10 cellular contexts compared by ENCODE assay signal in the genomic region with DNA sequence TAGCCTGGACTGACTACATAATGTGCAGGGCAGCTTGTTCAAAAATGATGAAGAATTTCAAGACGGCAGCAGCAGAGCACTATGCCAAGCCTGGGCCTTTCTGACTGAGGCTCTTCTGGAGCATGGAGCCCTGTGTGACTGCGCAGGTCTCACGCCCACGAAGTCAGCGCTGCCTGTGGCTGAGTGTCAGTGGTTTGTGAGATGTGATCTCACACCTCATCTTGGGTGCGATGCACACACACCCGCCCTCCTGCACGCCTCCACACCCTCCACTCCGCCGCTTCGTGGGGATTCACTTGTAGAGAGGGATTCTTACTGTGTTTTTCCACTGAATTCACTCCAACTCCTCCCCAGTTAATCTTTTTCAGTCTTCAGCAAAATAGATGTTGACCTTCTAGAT.
DNase-seq lines count a peak whose midpoint lies in the region; ATAC-seq lines count a peak whose summit lies in the region.
"Had no signal": no experiment of that assay in that cellular context is flagged by ENCODE, and none has a peak within 500 bp of the region (broad histone marks: within the 10 kb centered on the region; RNA-seq: fewer than 3 reads in every experiment).

No MANE protein-coding gene starts in this region.

- DNase-seq in activated effector memory CD4-positive, alpha-beta T cell treated with anti-CD3 and anti-CD28 coated beads, Interleukin-2, amount 50 U/mL, for 16 hours = peak; percentile 76
- DNase-seq in activated effector memory CD4-positive, alpha-beta T cell treated with Interleukin-2 at 50 U/mL for 16 hours = no peak
- DNase-seq in activated naive CD4-positive, alpha-beta T cell treated with Interleukin-2 at 50 U/mL for 16 hours = peak; percentile 64
- DNase-seq in stimulated activated CD4-positive, alpha-beta T cell treated with anti-CD3 and anti-CD28 coated beads, Interleukin-15, amount 100 ng/mL, for 48 hours (ENCODE audit: low read depth in 2 of 2) = peak; percentile 66 to 71
- peak; percentile 34 to 40 for DNase-seq in stimulated activated CD8-positive, alpha-beta memory T cell treated with anti-CD3 and anti-CD28 coated beads, Interleukin-7, amount 100 ng/mL, for 48 hours (ENCODE audit: extremely low read depth in 1 of 2, low read depth in 1 of 2)
- DNase-seq in NCI-H82 treated with DMSO at 0.1 percent for 48 hours (lab: John Stamatoyannopoulos, UW; ENCODE audit: unreplicated experiment) (no peak), GF-D8 (lab: John Stamatoyannopoulos, UW) (no peak)
- DNase-seq: central memory CD4-positive, alpha-beta T cell; DMS153 had no signal

- ATAC-seq in HG02884 (IDR thresholded peaks at IDR 0.05; ENCODE audit: unreplicated experiment) = no peak

Comparison
In these comparisons a context has a peak if more than half of its experiments do, and no peak if none do; other contexts are left out.
1. DNase-seq: peak in activated effector memory CD4-positive, alpha-beta T cell treated with anti-CD3 and anti-CD28 coated beads, Interleukin-2, amount 50 U/mL, for 16 hours (single experiment), activated naive CD4-positive, alpha-beta T cell treated with Interleukin-2 at 50 U/mL for 16 hours (single experiment), stimulated activated CD4-positive, alpha-beta T cell treated with anti-CD3 and anti-CD28 coated beads, Interleukin-15, amount 100 ng/mL, for 48 hours (2 of 2) and stimulated activated CD8-positive, alpha-beta memory T cell treated with anti-CD3 and anti-CD28 coated beads, Interleukin-7, amount 100 ng/mL, for 48 hours (2 of 2); none in activated effector memory CD4-positive, alpha-beta T cell treated with Interleukin-2 at 50 U/mL for 16 hours (single experiment), NCI-H82 treated with DMSO at 0.1 percent for 48 hours (single experiment) and GF-D8 (single experiment).